In the genomic region with DNA sequence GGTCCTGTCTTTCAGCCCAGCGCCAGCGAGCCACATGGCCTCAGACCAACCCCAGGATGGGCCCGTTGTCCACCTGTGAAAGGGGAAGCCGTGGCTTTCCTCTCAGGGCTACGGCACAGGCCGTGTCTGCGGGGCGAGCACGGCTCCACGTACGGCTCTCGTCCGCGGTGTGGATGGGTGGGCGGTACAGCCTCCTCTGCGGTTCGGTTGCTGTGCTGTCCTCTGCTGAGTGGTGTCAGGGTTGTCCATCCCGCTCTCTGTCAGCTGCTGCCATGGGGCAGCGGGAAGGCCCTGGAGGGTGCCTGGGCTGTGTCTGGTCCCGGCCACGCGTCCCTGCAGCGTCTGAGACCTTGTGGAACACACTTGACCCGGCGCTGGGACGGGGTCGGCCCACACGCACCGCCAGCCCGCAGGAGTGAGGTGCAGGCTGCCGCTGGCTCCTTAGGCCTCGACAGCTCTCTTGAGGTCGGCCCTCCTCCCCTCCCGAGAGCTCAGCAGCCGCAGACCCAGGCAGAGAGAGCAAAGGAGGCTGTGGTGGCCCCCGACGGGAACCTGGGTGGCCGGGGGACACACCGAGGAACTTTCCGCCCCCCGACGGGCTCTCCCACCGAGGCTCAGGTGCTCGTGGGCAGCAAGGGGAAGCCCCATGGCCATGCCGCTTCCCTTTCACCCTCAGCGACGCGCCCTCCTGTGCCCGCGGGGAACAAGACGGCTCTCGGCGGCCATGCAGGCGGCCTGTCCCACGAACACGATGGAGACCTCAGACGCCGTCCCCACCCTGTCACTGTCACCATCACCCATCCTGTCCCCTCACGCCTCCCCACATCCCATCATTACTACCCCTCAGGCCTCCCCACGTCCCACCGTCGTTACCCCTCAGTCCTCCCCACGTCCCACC, we compare ENCODE assay signal across 1 cellular context.
TF ChIP-seq lines count a peak whose summit lies in the region.

No MANE protein-coding gene starts in this region.

TF ChIP-seq in GM12878, 131 proteins besides CTCF, POLR2A, EP300 and RAD21 (continued from another document and continues in another):
- TF ChIP-seq, protein P1, sequence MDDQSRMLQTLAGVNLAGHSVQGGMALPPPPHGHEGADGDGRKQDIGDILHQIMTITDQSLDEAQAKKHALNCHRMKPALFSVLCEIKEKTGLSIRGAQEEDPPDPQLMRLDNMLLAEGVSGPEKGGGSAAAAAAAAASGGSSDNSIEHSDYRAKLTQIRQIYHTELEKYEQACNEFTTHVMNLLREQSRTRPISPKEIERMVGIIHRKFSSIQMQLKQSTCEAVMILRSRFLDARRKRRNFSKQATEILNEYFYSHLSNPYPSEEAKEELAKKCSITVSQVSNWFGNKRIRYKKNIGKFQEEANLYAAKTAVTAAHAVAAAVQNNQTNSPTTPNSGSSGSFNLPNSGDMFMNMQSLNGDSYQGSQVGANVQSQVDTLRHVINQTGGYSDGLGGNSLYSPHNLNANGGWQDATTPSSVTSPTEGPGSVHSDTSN (IDR thresholded peaks at IDR 0.05; ENCODE audit: insufficient replicate concordance, low read depth, low read length), result no peak
- TF ChIP-seq ZNF207 (IDR thresholded peaks at IDR 0.05; ENCODE audit: borderline replicate concordance) (0 out of 2 replicates have a peak, but pooled peaks have one; percentile 6), BMI1 (IDR thresholded peaks at IDR 0.05; ENCODE audit: borderline replicate concordance) (no peak), MYC (IDR thresholded peaks at IDR 0.05; ENCODE audit: insufficient read depth, insufficient read length, insufficient replicate concordance, low read length, severe bottlenecking) (no peak), SIN3A (IDR thresholded peaks at IDR 0.05; ENCODE audit: low read depth, low read length) (no peak), CREM (IDR thresholded peaks at IDR 0.05; ENCODE audit: low read depth) (no peak), CEBPB (IDR thresholded peaks at IDR 0.05; ENCODE audit: borderline replicate concordance in 1 of 2, low read depth in 2 of 2, low read length in 2 of 2) (no peak), PAX8 (IDR thresholded peaks at IDR 0.05) (no peak), STAT3 (IDR thresholded peaks at IDR 0.05; ENCODE audit: low read depth, low read length) (no peak), RFX5 (IDR thresholded peaks at IDR 0.05; ENCODE audit: low read depth, low read length) (no peak), JUND (IDR thresholded peaks at IDR 0.05; ENCODE audit: low read depth, low read length) (no peak), HDGF (IDR thresholded peaks at IDR 0.05) (peak; percentile 82; the same call in 1 of the 2 replicates), NR2F1 (conservative IDR thresholded peaks at IDR 0.05) (peak; percentile 59), TCF3 (IDR thresholded peaks at IDR 0.05; ENCODE audit: borderline replicate concordance, insufficient read depth, low read depth, low read length) (no peak), SUPT20H (IDR thresholded peaks at IDR 0.05; ENCODE audit: borderline replicate concordance, control insufficient read depth, low read depth, low read length) (no peak), NFYA (IDR thresholded peaks at IDR 0.05; ENCODE audit: borderline replicate concordance, low read depth, low read length) (no peak), GATAD2B (conservative IDR thresholded peaks at IDR 0.05; ENCODE audit: low read depth) (peak; percentile 79; the same call in 1 of the 2 replicates), JUNB (IDR thresholded peaks at IDR 0.05) (no peak), CBX3 (IDR thresholded peaks at IDR 0.05; ENCODE audit: borderline replicate concordance, low read depth) (no peak), RUNX3 (IDR thresholded peaks at IDR 0.05; ENCODE audit: low read length) (peak; percentile 11; the same call in 1 of the 2 replicates), ZZZ3 (IDR thresholded peaks at IDR 0.05; ENCODE audit: control insufficient read depth, insufficient read length, low read depth) (no peak)
- TF ChIP-seq, protein P2, sequence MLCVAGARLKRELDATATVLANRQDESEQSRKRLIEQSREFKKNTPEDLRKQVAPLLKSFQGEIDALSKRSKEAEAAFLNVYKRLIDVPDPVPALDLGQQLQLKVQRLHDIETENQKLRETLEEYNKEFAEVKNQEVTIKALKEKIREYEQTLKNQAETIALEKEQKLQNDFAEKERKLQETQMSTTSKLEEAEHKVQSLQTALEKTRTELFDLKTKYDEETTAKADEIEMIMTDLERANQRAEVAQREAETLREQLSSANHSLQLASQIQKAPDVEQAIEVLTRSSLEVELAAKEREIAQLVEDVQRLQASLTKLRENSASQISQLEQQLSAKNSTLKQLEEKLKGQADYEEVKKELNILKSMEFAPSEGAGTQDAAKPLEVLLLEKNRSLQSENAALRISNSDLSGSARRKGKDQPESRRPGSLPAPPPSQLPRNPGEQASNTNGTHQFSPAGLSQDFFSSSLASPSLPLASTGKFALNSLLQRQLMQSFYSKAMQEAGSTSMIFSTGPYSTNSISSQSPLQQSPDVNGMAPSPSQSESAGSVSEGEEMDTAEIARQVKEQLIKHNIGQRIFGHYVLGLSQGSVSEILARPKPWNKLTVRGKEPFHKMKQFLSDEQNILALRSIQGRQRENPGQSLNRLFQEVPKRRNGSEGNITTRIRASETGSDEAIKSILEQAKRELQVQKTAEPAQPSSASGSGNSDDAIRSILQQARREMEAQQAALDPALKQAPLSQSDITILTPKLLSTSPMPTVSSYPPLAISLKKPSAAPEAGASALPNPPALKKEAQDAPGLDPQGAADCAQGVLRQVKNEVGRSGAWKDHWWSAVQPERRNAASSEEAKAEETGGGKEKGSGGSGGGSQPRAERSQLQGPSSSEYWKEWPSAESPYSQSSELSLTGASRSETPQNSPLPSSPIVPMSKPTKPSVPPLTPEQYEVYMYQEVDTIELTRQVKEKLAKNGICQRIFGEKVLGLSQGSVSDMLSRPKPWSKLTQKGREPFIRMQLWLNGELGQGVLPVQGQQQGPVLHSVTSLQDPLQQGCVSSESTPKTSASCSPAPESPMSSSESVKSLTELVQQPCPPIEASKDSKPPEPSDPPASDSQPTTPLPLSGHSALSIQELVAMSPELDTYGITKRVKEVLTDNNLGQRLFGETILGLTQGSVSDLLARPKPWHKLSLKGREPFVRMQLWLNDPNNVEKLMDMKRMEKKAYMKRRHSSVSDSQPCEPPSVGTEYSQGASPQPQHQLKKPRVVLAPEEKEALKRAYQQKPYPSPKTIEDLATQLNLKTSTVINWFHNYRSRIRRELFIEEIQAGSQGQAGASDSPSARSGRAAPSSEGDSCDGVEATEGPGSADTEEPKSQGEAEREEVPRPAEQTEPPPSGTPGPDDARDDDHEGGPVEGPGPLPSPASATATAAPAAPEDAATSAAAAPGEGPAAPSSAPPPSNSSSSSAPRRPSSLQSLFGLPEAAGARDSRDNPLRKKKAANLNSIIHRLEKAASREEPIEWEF (IDR thresholded peaks at IDR 0.05; ENCODE audit: insufficient replicate concordance, low read depth, low read length), result no peak
- TF ChIP-seq, protein P3, sequence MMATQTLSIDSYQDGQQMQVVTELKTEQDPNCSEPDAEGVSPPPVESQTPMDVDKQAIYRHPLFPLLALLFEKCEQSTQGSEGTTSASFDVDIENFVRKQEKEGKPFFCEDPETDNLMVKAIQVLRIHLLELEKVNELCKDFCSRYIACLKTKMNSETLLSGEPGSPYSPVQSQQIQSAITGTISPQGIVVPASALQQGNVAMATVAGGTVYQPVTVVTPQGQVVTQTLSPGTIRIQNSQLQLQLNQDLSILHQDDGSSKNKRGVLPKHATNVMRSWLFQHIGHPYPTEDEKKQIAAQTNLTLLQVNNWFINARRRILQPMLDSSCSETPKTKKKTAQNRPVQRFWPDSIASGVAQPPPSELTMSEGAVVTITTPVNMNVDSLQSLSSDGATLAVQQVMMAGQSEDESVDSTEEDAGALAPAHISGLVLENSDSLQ (IDR thresholded peaks at IDR 0.05), result no peak
- TF ChIP-seq, protein P4, sequence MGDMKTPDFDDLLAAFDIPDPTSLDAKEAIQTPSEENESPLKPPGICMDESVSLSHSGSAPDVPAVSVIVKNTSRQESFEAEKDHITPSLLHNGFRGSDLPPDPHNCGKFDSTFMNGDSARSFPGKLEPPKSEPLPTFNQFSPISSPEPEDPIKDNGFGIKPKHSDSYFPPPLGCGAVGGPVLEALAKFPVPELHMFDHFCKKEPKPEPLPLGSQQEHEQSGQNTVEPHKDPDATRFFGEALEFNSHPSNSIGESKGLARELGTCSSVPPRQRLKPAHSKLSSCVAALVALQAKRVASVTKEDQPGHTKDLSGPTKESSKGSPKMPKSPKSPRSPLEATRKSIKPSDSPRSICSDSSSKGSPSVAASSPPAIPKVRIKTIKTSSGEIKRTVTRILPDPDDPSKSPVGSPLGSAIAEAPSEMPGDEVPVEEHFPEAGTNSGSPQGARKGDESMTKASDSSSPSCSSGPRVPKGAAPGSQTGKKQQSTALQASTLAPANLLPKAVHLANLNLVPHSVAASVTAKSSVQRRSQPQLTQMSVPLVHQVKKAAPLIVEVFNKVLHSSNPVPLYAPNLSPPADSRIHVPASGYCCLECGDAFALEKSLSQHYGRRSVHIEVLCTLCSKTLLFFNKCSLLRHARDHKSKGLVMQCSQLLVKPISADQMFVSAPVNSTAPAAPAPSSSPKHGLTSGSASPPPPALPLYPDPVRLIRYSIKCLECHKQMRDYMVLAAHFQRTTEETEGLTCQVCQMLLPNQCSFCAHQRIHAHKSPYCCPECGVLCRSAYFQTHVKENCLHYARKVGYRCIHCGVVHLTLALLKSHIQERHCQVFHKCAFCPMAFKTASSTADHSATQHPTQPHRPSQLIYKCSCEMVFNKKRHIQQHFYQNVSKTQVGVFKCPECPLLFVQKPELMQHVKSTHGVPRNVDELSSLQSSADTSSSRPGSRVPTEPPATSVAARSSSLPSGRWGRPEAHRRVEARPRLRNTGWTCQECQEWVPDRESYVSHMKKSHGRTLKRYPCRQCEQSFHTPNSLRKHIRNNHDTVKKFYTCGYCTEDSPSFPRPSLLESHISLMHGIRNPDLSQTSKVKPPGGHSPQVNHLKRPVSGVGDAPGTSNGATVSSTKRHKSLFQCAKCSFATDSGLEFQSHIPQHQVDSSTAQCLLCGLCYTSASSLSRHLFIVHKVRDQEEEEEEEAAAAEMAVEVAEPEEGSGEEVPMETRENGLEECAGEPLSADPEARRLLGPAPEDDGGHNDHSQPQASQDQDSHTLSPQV (IDR thresholded peaks at IDR 0.05), result no peak
- TF ChIP-seq, protein P5, sequence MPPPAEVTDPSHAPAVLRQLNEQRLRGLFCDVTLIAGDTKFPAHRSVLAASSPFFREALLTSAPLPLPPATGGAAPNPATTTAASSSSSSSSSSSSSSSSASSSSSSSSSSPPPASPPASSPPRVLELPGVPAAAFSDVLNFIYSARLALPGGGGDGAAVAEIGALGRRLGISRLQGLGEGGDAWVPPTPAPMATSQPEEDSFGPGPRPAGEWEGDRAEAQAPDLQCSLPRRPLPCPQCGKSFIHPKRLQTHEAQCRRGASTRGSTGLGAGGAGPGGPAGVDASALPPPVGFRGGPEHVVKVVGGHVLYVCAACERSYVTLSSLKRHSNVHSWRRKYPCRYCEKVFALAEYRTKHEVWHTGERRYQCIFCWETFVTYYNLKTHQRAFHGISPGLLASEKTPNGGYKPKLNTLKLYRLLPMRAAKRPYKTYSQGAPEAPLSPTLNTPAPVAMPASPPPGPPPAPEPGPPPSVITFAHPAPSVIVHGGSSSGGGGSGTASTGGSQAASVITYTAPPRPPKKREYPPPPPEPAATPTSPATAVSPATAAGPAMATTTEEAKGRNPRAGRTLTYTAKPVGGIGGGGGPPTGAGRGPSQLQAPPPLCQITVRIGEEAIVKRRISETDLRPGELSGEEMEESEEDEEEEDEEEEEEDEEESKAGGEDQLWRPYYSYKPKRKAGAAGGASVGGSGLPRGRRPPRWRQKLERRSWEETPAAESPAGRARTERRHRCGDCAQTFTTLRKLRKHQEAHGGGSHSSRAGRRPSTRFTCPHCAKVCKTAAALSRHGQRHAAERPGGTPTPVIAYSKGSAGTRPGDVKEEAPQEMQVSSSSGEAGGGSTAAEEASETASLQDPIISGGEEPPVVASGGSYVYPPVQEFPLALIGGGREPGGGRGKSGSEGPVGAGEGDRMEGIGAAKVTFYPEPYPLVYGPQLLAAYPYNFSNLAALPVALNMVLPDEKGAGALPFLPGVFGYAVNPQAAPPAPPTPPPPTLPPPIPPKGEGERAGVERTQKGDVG (CRISPR knock-in tag; IDR thresholded peaks at IDR 0.05), result no peak
- TF ChIP-seq, protein P6, sequence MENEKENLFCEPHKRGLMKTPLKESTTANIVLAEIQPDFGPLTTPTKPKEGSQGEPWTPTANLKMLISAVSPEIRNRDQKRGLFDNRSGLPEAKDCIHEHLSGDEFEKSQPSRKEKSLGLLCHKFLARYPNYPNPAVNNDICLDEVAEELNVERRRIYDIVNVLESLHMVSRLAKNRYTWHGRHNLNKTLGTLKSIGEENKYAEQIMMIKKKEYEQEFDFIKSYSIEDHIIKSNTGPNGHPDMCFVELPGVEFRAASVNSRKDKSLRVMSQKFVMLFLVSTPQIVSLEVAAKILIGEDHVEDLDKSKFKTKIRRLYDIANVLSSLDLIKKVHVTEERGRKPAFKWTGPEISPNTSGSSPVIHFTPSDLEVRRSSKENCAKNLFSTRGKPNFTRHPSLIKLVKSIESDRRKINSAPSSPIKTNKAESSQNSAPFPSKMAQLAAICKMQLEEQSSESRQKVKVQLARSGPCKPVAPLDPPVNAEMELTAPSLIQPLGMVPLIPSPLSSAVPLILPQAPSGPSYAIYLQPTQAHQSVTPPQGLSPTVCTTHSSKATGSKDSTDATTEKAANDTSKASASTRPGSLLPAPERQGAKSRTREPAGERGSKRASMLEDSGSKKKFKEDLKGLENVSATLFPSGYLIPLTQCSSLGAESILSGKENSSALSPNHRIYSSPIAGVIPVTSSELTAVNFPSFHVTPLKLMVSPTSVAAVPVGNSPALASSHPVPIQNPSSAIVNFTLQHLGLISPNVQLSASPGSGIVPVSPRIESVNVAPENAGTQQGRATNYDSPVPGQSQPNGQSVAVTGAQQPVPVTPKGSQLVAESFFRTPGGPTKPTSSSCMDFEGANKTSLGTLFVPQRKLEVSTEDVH (IDR thresholded peaks at IDR 0.05; ENCODE audit: low read depth, partially characterized antibody), result no peak
- TF ChIP-seq, protein P7, sequence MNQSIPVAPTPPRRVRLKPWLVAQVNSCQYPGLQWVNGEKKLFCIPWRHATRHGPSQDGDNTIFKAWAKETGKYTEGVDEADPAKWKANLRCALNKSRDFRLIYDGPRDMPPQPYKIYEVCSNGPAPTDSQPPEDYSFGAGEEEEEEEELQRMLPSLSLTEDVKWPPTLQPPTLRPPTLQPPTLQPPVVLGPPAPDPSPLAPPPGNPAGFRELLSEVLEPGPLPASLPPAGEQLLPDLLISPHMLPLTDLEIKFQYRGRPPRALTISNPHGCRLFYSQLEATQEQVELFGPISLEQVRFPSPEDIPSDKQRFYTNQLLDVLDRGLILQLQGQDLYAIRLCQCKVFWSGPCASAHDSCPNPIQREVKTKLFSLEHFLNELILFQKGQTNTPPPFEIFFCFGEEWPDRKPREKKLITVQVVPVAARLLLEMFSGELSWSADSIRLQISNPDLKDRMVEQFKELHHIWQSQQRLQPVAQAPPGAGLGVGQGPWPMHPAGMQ (IDR thresholded peaks at IDR 0.05; ENCODE audit: borderline replicate concordance), result no peak
- TF ChIP-seq, protein P8, sequence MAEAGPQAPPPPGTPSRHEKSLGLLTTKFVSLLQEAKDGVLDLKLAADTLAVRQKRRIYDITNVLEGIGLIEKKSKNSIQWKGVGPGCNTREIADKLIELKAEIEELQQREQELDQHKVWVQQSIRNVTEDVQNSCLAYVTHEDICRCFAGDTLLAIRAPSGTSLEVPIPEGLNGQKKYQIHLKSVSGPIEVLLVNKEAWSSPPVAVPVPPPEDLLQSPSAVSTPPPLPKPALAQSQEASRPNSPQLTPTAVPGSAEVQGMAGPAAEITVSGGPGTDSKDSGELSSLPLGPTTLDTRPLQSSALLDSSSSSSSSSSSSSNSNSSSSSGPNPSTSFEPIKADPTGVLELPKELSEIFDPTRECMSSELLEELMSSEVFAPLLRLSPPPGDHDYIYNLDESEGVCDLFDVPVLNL (IDR thresholded peaks at IDR 0.05; ENCODE audit: low read depth, low read length), result no peak
